ENCODE assay signal across 37 cellular contexts in genomic region chr22:24006914-24007214, GRCh38. TPM values are rescaled to one million over a fixed set of nuclear protein-coding genes. Genes with fewer than 3 reads are reported as not detected.
"Had no signal": no experiment of that assay in that cellular context is flagged by ENCODE, and none has a peak within 500 bp of the region (broad histone marks: within the 10 kb centered on the region; RNA-seq: fewer than 3 reads in every experiment).

No MANE protein-coding gene starts in this region.

- H3K9me3 Mint-ChIP-seq: activated CD4-positive, alpha-beta memory T cell treated with anti-CD3 and anti-CD28 coated beads, Interleukin-2, amount 10 ng/mL, durations not matched to agents 7 days and 5 days; activated naive CD8-positive, alpha-beta T cell treated with anti-CD3 and anti-CD28 coated beads for 36 hours; activated T-cell treated with anti-CD3 and anti-CD28 coated beads, Interleukin-2, amount 50 U/mL, for 72 hours; activated T-helper 17 cell treated with anti-CD3 and anti-CD28 coated beads, Interleukin-2, amount 50 U/mL, for 72 hours; central memory CD8-positive, alpha-beta T cell; T-helper 1 cell treated with Interleukin-12 subunit alpha and Interleukin-12 subunit beta and Interleukin-4 antibody, amounts not matched to agents 30 μg/mL and 1 μg/mL, for 36 hours; T-helper 2 cell treated with Interferon-gamma antibody and Interleukin-4, amounts not matched to agents 5 μg/mL and 100 μg/mL, for 36 hours had no signal

- H3K4me3 Mint-ChIP-seq: activated CD4-positive, alpha-beta memory T cell treated with anti-CD3 and anti-CD28 coated beads, Interleukin-2, amount 10 ng/mL, durations not matched to agents 7 days and 5 days; activated CD4-positive, alpha-beta T cell treated with anti-CD3 and anti-CD28 coated beads for 36 hours; activated CD8-positive, alpha-beta memory T cell treated with anti-CD3 and anti-CD28 coated beads, Interleukin-2, amount 10 ng/mL, durations not matched to agents 7 days and 5 days; activated naive CD8-positive, alpha-beta T cell treated with anti-CD3 and anti-CD28 coated beads for 36 hours; activated T-cell treated with anti-CD3 and anti-CD28 coated beads, Interleukin-2, amount 50 U/mL, for 72 hours; activated T-helper 17 cell treated with anti-CD3 and anti-CD28 coated beads, Interleukin-2, amount 50 U/mL, for 72 hours; central memory CD8-positive, alpha-beta T cell; T-helper 1 cell treated with Interleukin-12 subunit alpha and Interleukin-12 subunit beta and Interleukin-4 antibody, amounts not matched to agents 30 μg/mL and 1 μg/mL, for 36 hours; T-helper 2 cell treated with Interferon-gamma antibody and Interleukin-4, amounts not matched to agents 5 μg/mL and 100 μg/mL, for 36 hours had no signal

- H3K36me3 Mint-ChIP-seq: activated CD8-positive, alpha-beta memory T cell treated with anti-CD3 and anti-CD28 coated beads, Interleukin-2, amount 10 ng/mL, durations not matched to agents 7 days and 5 days had no signal

- H3K27me3 Mint-ChIP-seq: activated CD8-positive, alpha-beta memory T cell treated with anti-CD3 and anti-CD28 coated beads, Interleukin-2, amount 10 ng/mL, durations not matched to agents 7 days and 5 days; activated naive CD8-positive, alpha-beta T cell treated with anti-CD3 and anti-CD28 coated beads for 36 hours had no signal

- H3K36me3 ChIP-seq: ascending aorta, cardiac muscle cell, MG63 had no signal

- H3K4me1 ChIP-seq: SJSA1 had no signal

- H3K27me3 ChIP-seq: ascending aorta, cardiac muscle cell, MG63, SJSA1 had no signal

- H3K9me3 ChIP-seq: ascending aorta, MG63, SK-N-SH had no signal

- ATAC-seq: activated CD4-positive, alpha-beta T cell treated with anti-CD3 and anti-CD28 coated beads for 36 hours; activated CD4-positive, CD25-positive, alpha-beta regulatory T cell treated with anti-CD3 and anti-CD28 coated beads, Interleukin-2, amount 50 U/mL, for 24 hours; activated CD8-positive, alpha-beta memory T cell treated with anti-CD3 and anti-CD28 coated beads, Interleukin-2, amount 10 ng/mL, durations not matched to agents 7 days and 5 days; activated T-cell treated with anti-CD3 and anti-CD28 coated beads, Interleukin-2, amount 50 U/mL, for 72 hours; activated T-helper 17 cell treated with anti-CD3 and anti-CD28 coated beads, Interleukin-2, amount 50 U/mL, for 72 hours; Panc1 had no signal

- H3K4me3 ChIP-seq: ascending aorta, cardiac muscle cell, MG63, SJSA1 had no signal

- H3K27ac Mint-ChIP-seq: activated CD4-positive, alpha-beta memory T cell treated with anti-CD3 and anti-CD28 coated beads, Interleukin-2, amount 10 ng/mL, durations not matched to agents 7 days and 5 days; activated CD4-positive, alpha-beta T cell treated with anti-CD3 and anti-CD28 coated beads for 36 hours; activated CD8-positive, alpha-beta memory T cell treated with anti-CD3 and anti-CD28 coated beads, Interleukin-2, amount 10 ng/mL, durations not matched to agents 7 days and 5 days; activated naive CD8-positive, alpha-beta T cell treated with anti-CD3 and anti-CD28 coated beads for 36 hours; activated T-cell treated with anti-CD3 and anti-CD28 coated beads, Interleukin-2, amount 50 U/mL, for 72 hours; activated T-helper 17 cell treated with anti-CD3 and anti-CD28 coated beads, Interleukin-2, amount 50 U/mL, for 72 hours; T-helper 1 cell treated with Interleukin-12 subunit alpha and Interleukin-12 subunit beta and Interleukin-4 antibody, amounts not matched to agents 30 μg/mL and 1 μg/mL, for 36 hours; T-helper 2 cell treated with Interferon-gamma antibody and Interleukin-4, amounts not matched to agents 5 μg/mL and 100 μg/mL, for 36 hours had no signal

- FAIRE-seq: TTC549 had no signal

- H3K4me2 ChIP-seq: SK-N-SH had no signal

- H3K9ac ChIP-seq: SK-N-SH had no signal

- DNase-seq: activated CD4-positive, alpha-beta memory T cell treated with anti-CD3 and anti-CD28 coated beads, Interleukin-2, amount 10 ng/mL, durations not matched to agents 7 days and 5 days; activated CD4-positive, alpha-beta T cell treated with anti-CD3 and anti-CD28 coated beads for 36 hours; activated CD8-positive, alpha-beta memory T cell treated with anti-CD3 and anti-CD28 coated beads for 24 hours; activated CD8-positive, alpha-beta memory T cell treated with anti-CD3 and anti-CD28 coated beads, Interleukin-2, amount 10 ng/mL, durations not matched to agents 7 days and 5 days; activated CD8-positive, alpha-beta memory T cell treated with anti-CD3 and anti-CD28 coated beads, Interleukin-2, amount 50 U/mL, for 48 hours; activated effector memory CD4-positive, alpha-beta T cell treated with anti-CD3 and anti-CD28 coated beads, Interleukin-2, amount 50 U/mL, for 16 hours; activated naive CD4-positive, alpha-beta T cell; activated naive CD4-positive, alpha-beta T cell treated with anti-CD3 and anti-CD28 coated beads, Interleukin-2, amount 50 U/mL, for 16 hours; activated naive CD8-positive, alpha-beta T cell treated with anti-CD3 and anti-CD28 coated beads for 36 hours; activated T-cell treated with anti-CD3 and anti-CD28 coated beads, Interleukin-2, amount 50 U/mL, for 1 hour; activated T-cell treated with anti-CD3 and anti-CD28 coated beads, Interleukin-2, amount 50 U/mL, for 72 hours; amygdala; Kasumi-1; MG63; NCI-H1048; NCI-H1105 treated with DMSO at 0.1 percent for 48 hours; NCI-H1436; NCI-H1694; NCI-H1930; NCI-H2081 treated with DMSO at 0.1 percent for 48 hours; NCI-H345; NCI-H524 treated with DMSO at 0.1 percent for 48 hours; SHP77 treated with DMSO at 0.1 percent for 48 hours; SK-N-SH had no signal

- H3K27ac ChIP-seq: ascending aorta, cardiac muscle cell, SJSA1 had no signal

- H3K4me1 Mint-ChIP-seq: activated T-helper 17 cell treated with anti-CD3 and anti-CD28 coated beads, Interleukin-2, amount 50 U/mL, for 72 hours had no signal

RNA-seq across cellular contexts. Expression of gene GSTT4, which starts 1.6 kb away (rescaled TPM):
- total RNA-seq: activated CD4-positive, alpha-beta memory T cell treated with anti-CD3 and anti-CD28 coated beads, Interleukin-2, amount 10 ng/mL, durations not matched to agents 7 days and 5 days; activated CD4-positive, alpha-beta T cell treated with anti-CD3 and anti-CD28 coated beads for 36 hours; activated CD8-positive, alpha-beta memory T cell treated with anti-CD3 and anti-CD28 coated beads, Interleukin-2, amount 10 ng/mL, durations not matched to agents 7 days and 5 days; activated naive CD8-positive, alpha-beta T cell treated with anti-CD3 and anti-CD28 coated beads for 36 hours; activated T-cell treated with anti-CD3 and anti-CD28 coated beads, Interleukin-2, amount 50 U/mL, for 72 hours; activated T-helper 17 cell treated with anti-CD3 and anti-CD28 coated beads, Interleukin-2, amount 50 U/mL, for 72 hours; ascending aorta; cardiac muscle cell; NCI-H460; RPMI7951; SJSA1 had no signal
- polyA plus RNA-seq: adipose tissue, cardiac muscle cell, SK-N-SH had no signal

RNA-seq across cellular contexts. Expression of gene GSTT2, which starts 26.9 kb away (rescaled TPM):
- total RNA-seq: activated CD4-positive, alpha-beta memory T cell treated with anti-CD3 and anti-CD28 coated beads, Interleukin-2, amount 10 ng/mL, durations not matched to agents 7 days and 5 days; activated CD4-positive, alpha-beta T cell treated with anti-CD3 and anti-CD28 coated beads for 36 hours; activated CD8-positive, alpha-beta memory T cell treated with anti-CD3 and anti-CD28 coated beads, Interleukin-2, amount 10 ng/mL, durations not matched to agents 7 days and 5 days; activated naive CD8-positive, alpha-beta T cell treated with anti-CD3 and anti-CD28 coated beads for 36 hours; activated T-cell treated with anti-CD3 and anti-CD28 coated beads, Interleukin-2, amount 50 U/mL, for 72 hours; ascending aorta; NCI-H460 had no signal

RNA-seq across cellular contexts. Expression of gene DDTL, which starts 40.2 kb away (rescaled TPM):
- total RNA-seq: activated CD8-positive, alpha-beta memory T cell treated with anti-CD3 and anti-CD28 coated beads, Interleukin-2, amount 10 ng/mL, durations not matched to agents 7 days and 5 days; activated naive CD8-positive, alpha-beta T cell treated with anti-CD3 and anti-CD28 coated beads for 36 hours; ascending aorta had no signal
